ENCODE assay signal across 1 cellular context in genomic region chr1:23810818-23811420, GRCh38.
A peak's percentile ranks its signal among the peaks of the same experiment; 100 is the strongest.
TF ChIP-seq lines count a peak whose summit lies in the region.

No MANE protein-coding gene starts in this region.

TF ChIP-seq in HepG2, 621 proteins besides CTCF, POLR2A, EP300 and RAD21:
- no peak for TF ChIP-seq ZMYM3 (CRISPR knock-in tag; IDR thresholded peaks at IDR 0.05)
- 0 out of 2 replicates have a peak, but pooled peaks have one; percentile 18 for TF ChIP-seq SALL1 (CRISPR knock-in tag; IDR thresholded peaks at IDR 0.05)
- TF ChIP-seq SUZ12 (IDR thresholded peaks at IDR 0.05; ENCODE audit: low read depth, low read length), result no peak
- no peak for TF ChIP-seq SOX5 (CRISPR knock-in tag; IDR thresholded peaks at IDR 0.05; ENCODE audit: borderline replicate concordance)
- no peak for TF ChIP-seq ZNF720 (CRISPR knock-in tag; IDR thresholded peaks at IDR 0.05)
- TF ChIP-seq, protein P1, sequence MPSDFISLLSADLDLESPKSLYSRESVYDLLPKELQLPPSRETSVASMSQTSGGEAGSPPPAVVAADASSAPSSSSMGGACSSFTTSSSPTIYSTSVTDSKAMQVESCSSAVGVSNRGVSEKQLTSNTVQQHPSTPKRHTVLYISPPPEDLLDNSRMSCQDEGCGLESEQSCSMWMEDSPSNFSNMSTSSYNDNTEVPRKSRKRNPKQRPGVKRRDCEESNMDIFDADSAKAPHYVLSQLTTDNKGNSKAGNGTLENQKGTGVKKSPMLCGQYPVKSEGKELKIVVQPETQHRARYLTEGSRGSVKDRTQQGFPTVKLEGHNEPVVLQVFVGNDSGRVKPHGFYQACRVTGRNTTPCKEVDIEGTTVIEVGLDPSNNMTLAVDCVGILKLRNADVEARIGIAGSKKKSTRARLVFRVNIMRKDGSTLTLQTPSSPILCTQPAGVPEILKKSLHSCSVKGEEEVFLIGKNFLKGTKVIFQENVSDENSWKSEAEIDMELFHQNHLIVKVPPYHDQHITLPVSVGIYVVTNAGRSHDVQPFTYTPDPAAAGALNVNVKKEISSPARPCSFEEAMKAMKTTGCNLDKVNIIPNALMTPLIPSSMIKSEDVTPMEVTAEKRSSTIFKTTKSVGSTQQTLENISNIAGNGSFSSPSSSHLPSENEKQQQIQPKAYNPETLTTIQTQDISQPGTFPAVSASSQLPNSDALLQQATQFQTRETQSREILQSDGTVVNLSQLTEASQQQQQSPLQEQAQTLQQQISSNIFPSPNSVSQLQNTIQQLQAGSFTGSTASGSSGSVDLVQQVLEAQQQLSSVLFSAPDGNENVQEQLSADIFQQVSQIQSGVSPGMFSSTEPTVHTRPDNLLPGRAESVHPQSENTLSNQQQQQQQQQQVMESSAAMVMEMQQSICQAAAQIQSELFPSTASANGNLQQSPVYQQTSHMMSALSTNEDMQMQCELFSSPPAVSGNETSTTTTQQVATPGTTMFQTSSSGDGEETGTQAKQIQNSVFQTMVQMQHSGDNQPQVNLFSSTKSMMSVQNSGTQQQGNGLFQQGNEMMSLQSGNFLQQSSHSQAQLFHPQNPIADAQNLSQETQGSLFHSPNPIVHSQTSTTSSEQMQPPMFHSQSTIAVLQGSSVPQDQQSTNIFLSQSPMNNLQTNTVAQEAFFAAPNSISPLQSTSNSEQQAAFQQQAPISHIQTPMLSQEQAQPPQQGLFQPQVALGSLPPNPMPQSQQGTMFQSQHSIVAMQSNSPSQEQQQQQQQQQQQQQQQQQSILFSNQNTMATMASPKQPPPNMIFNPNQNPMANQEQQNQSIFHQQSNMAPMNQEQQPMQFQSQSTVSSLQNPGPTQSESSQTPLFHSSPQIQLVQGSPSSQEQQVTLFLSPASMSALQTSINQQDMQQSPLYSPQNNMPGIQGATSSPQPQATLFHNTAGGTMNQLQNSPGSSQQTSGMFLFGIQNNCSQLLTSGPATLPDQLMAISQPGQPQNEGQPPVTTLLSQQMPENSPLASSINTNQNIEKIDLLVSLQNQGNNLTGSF (CRISPR knock-in tag; IDR thresholded peaks at IDR 0.05), result no peak
- no peak for TF ChIP-seq SP2 (CRISPR knock-in tag; IDR thresholded peaks at IDR 0.05)
- no peak for TF ChIP-seq U2AF2 (IDR thresholded peaks at IDR 0.05; ENCODE audit: low read depth, low read length)
- no peak for TF ChIP-seq MED8 (CRISPR knock-in tag; IDR thresholded peaks at IDR 0.05; ENCODE audit: insufficient replicate concordance)
- TF ChIP-seq ZNF431 (CRISPR knock-in tag; IDR thresholded peaks at IDR 0.05; ENCODE audit: borderline replicate concordance, low read depth), result no peak
- no peak for TF ChIP-seq HBP1 (CRISPR knock-in tag; IDR thresholded peaks at IDR 0.05; ENCODE audit: low read depth)
- no peak for TF ChIP-seq ZNF3 (CRISPR knock-in tag; IDR thresholded peaks at IDR 0.05)
- TF ChIP-seq SMC3 (IDR thresholded peaks at IDR 0.05; ENCODE audit: low read length), result peak; percentile 46; the same call in 1 of the 2 replicates
- TF ChIP-seq, protein P2, sequence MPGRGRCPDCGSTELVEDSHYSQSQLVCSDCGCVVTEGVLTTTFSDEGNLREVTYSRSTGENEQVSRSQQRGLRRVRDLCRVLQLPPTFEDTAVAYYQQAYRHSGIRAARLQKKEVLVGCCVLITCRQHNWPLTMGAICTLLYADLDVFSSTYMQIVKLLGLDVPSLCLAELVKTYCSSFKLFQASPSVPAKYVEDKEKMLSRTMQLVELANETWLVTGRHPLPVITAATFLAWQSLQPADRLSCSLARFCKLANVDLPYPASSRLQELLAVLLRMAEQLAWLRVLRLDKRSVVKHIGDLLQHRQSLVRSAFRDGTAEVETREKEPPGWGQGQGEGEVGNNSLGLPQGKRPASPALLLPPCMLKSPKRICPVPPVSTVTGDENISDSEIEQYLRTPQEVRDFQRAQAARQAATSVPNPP (CRISPR knock-in tag; IDR thresholded peaks at IDR 0.05), result 0 out of 2 replicates have a peak, but pooled peaks have one; percentile 44
- no peak for TF ChIP-seq PRPF4 (IDR thresholded peaks at IDR 0.05; ENCODE audit: low read depth, low read length, poor library complexity, severe bottlenecking)
- TF ChIP-seq ZNF773 (CRISPR knock-in tag; IDR thresholded peaks at IDR 0.05; ENCODE audit: borderline replicate concordance), result no peak
- no peak for TF ChIP-seq ZNF136 (CRISPR knock-in tag; IDR thresholded peaks at IDR 0.05; ENCODE audit: low read depth)
- TF ChIP-seq TBX2 (CRISPR knock-in tag; IDR thresholded peaks at IDR 0.05; ENCODE audit: borderline replicate concordance), result 0 out of 2 replicates have a peak, but pooled peaks have one; percentile 20
- TF ChIP-seq, protein P3, sequence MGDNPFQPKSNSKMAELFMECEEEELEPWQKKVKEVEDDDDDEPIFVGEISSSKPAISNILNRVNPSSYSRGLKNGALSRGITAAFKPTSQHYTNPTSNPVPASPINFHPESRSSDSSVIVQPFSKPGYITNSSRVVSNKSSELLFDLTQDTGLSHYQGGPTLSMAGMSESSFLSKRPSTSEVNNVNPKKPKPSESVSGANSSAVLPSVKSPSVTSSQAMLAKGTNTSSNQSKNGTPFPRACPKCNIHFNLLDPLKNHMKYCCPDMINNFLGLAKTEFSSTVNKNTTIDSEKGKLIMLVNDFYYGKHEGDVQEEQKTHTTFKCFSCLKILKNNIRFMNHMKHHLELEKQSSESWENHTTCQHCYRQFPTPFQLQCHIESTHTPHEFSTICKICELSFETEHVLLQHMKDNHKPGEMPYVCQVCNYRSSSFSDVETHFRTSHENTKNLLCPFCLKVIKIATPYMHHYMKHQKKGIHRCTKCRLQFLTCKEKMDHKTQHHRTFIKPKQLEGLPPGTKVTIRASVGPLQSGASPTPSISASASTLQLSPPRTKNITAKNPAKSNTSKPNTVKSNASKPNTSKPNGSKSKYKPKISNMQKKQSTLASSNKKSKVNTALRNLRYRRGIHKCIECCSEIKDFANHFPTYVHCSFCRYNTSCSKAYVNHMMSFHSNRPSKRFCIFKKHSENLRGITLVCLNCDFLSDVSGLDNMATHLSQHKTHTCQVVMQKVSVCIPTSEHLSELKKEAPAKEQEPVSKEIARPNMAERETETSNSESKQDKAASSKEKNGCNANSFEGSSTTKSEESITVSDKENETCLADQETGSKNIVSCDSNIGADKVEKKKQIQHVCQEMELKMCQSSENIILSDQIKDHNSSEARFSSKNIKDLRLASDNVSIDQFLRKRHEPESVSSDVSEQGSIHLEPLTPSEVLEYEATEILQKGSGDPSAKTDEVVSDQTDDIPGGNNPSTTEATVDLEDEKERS (CRISPR knock-in tag; IDR thresholded peaks at IDR 0.05), result no peak
- TF ChIP-seq PRMT3 (CRISPR knock-in tag; IDR thresholded peaks at IDR 0.05; ENCODE audit: borderline replicate concordance, low read depth), result no peak
- TF ChIP-seq IRF9 (CRISPR knock-in tag; IDR thresholded peaks at IDR 0.05; ENCODE audit: borderline replicate concordance), result no peak
- no peak for TF ChIP-seq CBX1 (IDR thresholded peaks at IDR 0.05; ENCODE audit: low read depth)
- TF ChIP-seq HOXA9 (CRISPR knock-in tag; IDR thresholded peaks at IDR 0.05; ENCODE audit: borderline replicate concordance), result no peak
- TF ChIP-seq STAG1 (CRISPR knock-in tag; IDR thresholded peaks at IDR 0.05), result peak; percentile 49
